21 cellular contexts compared by ENCODE assay signal in genomic region chr12:53012928-53013327, GRCh38.
"Had no signal": no experiment of that assay in that cellular context is flagged by ENCODE, and none has a peak within 500 bp of the region (broad histone marks: within the 10 kb centered on the region; RNA-seq: fewer than 3 reads in every experiment).

No MANE protein-coding gene starts in this region.

- H3K4me3 Mint-ChIP-seq: activated B cell treated with CpG ODN at 0.5 μM for 24 hours; activated CD4-positive, alpha-beta memory T cell treated with anti-CD3 and anti-CD28 coated beads for 36 hours; activated CD8-positive, alpha-beta memory T cell treated with anti-CD3 and anti-CD28 coated beads, Interleukin-2, amount 10 ng/mL, durations not matched to agents 7 days and 5 days; mesothelial cell of epicardium; natural killer cell treated with Interleukin-12 subunit alpha and Interleukin-12 subunit beta and Interleukin-15 and Interleukin-18, amount 100 ng/mL, for 72 hours; T-helper 17 cell had no signal

- H3K4me3 ChIP-seq: coronary artery, heart right ventricle, left lung, tibial artery had no signal

- H3K9me3 ChIP-seq: heart right ventricle, left lung, tibial artery had no signal

- DNase-seq: activated B cell treated with CpG ODN at 0.5 μM for 24 hours; activated CD4-positive, alpha-beta memory T cell treated with anti-CD3 and anti-CD28 coated beads for 36 hours; activated CD4-positive, alpha-beta T cell treated with anti-CD3 and anti-CD28 coated beads for 48 hours; activated CD8-positive, alpha-beta memory T cell treated with anti-CD3 and anti-CD28 coated beads, Interleukin-2, amount 10 ng/mL, durations not matched to agents 7 days and 5 days; activated naive CD4-positive, alpha-beta T cell treated with Interleukin-2 at 50 U/mL for 16 hours; activated T-cell treated with anti-CD3 and anti-CD28 coated beads for 4 hours; cerebellar nuclear complex; heart right ventricle; left lung; mammary epithelial cell; retina; stimulated activated CD4-positive, alpha-beta T cell treated with anti-CD3 and anti-CD28 coated beads, Interleukin-2, amount 100 ng/mL, for 48 hours; stimulated activated CD8-positive, alpha-beta memory T cell treated with anti-CD3 and anti-CD28 coated beads, Interleukin-4, amount 100 ng/mL, for 48 hours; stimulated activated naive CD4-positive, alpha-beta T cell; SW 1271; T-helper 17 cell; tibial artery had no signal

- H3K27me3 Mint-ChIP-seq: activated B cell treated with CpG ODN at 0.5 μM for 24 hours; activated CD4-positive, alpha-beta memory T cell treated with anti-CD3 and anti-CD28 coated beads for 36 hours; activated CD8-positive, alpha-beta memory T cell treated with anti-CD3 and anti-CD28 coated beads, Interleukin-2, amount 10 ng/mL, durations not matched to agents 7 days and 5 days; natural killer cell treated with Interleukin-12 subunit alpha and Interleukin-12 subunit beta and Interleukin-15 and Interleukin-18, amount 100 ng/mL, for 72 hours; progenitor cell of endocrine pancreas; T-helper 17 cell had no signal

- H3K27me3 ChIP-seq: heart right ventricle, left lung, tibial artery had no signal

- ATAC-seq: activated CD8-positive, alpha-beta memory T cell treated with anti-CD3 and anti-CD28 coated beads, Interleukin-2, amount 10 ng/mL, durations not matched to agents 7 days and 5 days; heart right ventricle; left lung; natural killer cell treated with Interleukin-12 subunit alpha and Interleukin-12 subunit beta and Interleukin-15 and Interleukin-18, amount 100 ng/mL, for 72 hours; T-helper 17 cell had no signal

- H3K27ac ChIP-seq: coronary artery, heart right ventricle, left lung, tibial artery had no signal

- H3K9me3 Mint-ChIP-seq: activated B cell treated with CpG ODN at 0.5 μM for 24 hours; activated CD4-positive, alpha-beta memory T cell treated with anti-CD3 and anti-CD28 coated beads for 36 hours; mesothelial cell of epicardium; natural killer cell treated with Interleukin-12 subunit alpha and Interleukin-12 subunit beta and Interleukin-15 and Interleukin-18, amount 100 ng/mL, for 72 hours had no signal

- H3K27ac Mint-ChIP-seq: activated B cell treated with CpG ODN at 0.5 μM for 24 hours; activated CD8-positive, alpha-beta memory T cell treated with anti-CD3 and anti-CD28 coated beads, Interleukin-2, amount 10 ng/mL, durations not matched to agents 7 days and 5 days; mesothelial cell of epicardium; natural killer cell treated with Interleukin-12 subunit alpha and Interleukin-12 subunit beta and Interleukin-15 and Interleukin-18, amount 100 ng/mL, for 72 hours; T-helper 17 cell had no signal
